In the genomic region with DNA sequence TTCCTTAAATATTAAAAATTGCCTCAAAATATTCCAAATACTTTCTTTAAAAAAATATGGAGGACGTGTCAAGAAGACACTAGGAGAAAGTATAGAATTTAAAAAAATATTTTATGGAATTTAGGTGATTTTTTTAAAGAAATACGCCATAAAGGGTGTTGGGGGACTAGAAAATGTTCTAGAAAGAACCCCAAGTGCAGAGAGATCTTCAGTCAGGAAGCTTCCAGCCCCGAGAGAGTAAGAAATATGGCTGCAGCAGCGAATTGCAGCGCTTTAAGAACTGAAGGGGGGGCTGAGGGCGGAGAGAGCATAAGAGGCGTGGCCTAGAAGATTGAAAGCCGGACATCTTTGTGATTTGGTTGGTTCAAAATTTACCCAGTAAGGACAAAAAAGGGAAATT, we compare ENCODE assay signal across 11 cellular contexts. TPM values are rescaled to one million over a fixed set of nuclear protein-coding genes. Genes with fewer than 3 reads are reported as not detected.
DNase-seq lines count a peak whose midpoint lies in the region; ATAC-seq, FAIRE-seq and TF ChIP-seq lines count a peak whose summit lies in the region.
"Had no signal": no experiment of that assay in that cellular context is flagged by ENCODE, and none has a peak within 500 bp of the region (broad histone marks: within the 10 kb centered on the region; RNA-seq: fewer than 3 reads in every experiment).

Gene XIST, minus strand, starts transcription at position 248 of the 400 bp plus-strand sequence.

- FAIRE-seq in pancreas (lab: Jason Lieb, UNC), result peak; percentile 95

- 58 to 85% methylated on average over 8 of the region's 8 CpGs for WGBS in pancreas, 2 donors

- H3K9me3 Mint-ChIP-seq in activated naive CD4-positive, alpha-beta T cell treated with anti-CD3 and anti-CD28 coated beads, Interleukin-2, amount 50 U/mL, for 72 hours, result no peaks in the 10 kb centered on the region
- H3K9me3 Mint-ChIP-seq in Caco-2 (ENCODE audit: unreplicated experiment) (peaks cover 9% of the 10 kb centered on the region), progenitor cell of endocrine pancreas (ENCODE audit: low read depth) (peaks cover 5% of the 10 kb centered on the region)

- TF ChIP-seq CTCF in GM06990 (IDR thresholded peaks at IDR 0.05; ENCODE audit: insufficient read depth, low read length, poor library complexity, severe bottlenecking) (no peak), MM.1S (IDR thresholded peaks at IDR 0.05; ENCODE audit: low read length) (no peak), colonic mucosa (IDR thresholded peaks at IDR 0.05) (no peak), pancreas (IDR thresholded peaks at IDR 0.05) (no peak), Caco-2 (IDR thresholded peaks at IDR 0.05; ENCODE audit: insufficient read depth in 1 of 2, low read depth in 1 of 2, low read length in 1 of 2, severe bottlenecking in 1 of 2, unreplicated experiment in 1 of 2) (no peak), progenitor cell of endocrine pancreas (IDR thresholded peaks at IDR 0.05; ENCODE audit: unreplicated experiment) (no peak)

- peaks cover 25% of the 10 kb centered on the region for H4K20me1 ChIP-seq in MM.1S (ENCODE audit: insufficient read depth, low read length)

- intact Hi-C loops in colonic mucosa (cut with DNase I) (loop anchor here (10.0 kb wide), 1 partner anchor 692 kb away; no protein-coding TSS in a partner anchor), pancreas (cut with DNase I) (no loop called here), Caco-2 (cut with micrococcal nuclease; ENCODE audit: unreplicated experiment) (loop anchor here (5.0 kb wide), 1 partner anchor 450 kb away; no protein-coding TSS in a partner anchor)

- ATAC-seq in pancreas, result peak; percentile 61 to 79 (median 64)
- ATAC-seq in activated naive CD4-positive, alpha-beta T cell treated with anti-CD3 and anti-CD28 coated beads, Interleukin-2, amount 50 U/mL, for 72 hours, result no peak

- peak within 1 kb of the TSS; percentile 89 for H3K27ac ChIP-seq in MM.1S (ENCODE audit: low read length)
- H3K27ac ChIP-seq in colonic mucosa, result peak within 1 kb of the TSS; percentile 77
- peak within 1 kb of the TSS; percentile 67 to 86 (median 80) for H3K27ac ChIP-seq in pancreas
- H3K27ac ChIP-seq: epithelial cell of prostate, VCaP had no signal

- peaks cover 46% of the 10 kb centered on the region for H3K79me2 ChIP-seq in MM.1S (ENCODE audit: low read length)

- no TSS peak for BruUV-seq in Caco-2 (replicated peaks; lab: Mats Ljungman, UMichigan)

- no peaks in the 10 kb centered on the region for H3K27me3 Mint-ChIP-seq in Caco-2 (ENCODE audit: insufficient read depth, unreplicated experiment)
- H3K27me3 Mint-ChIP-seq in progenitor cell of endocrine pancreas, result no peaks in the 10 kb centered on the region

- no peak within 1 kb of the TSS for H3K27ac Mint-ChIP-seq in activated naive CD4-positive, alpha-beta T cell treated with anti-CD3 and anti-CD28 coated beads, Interleukin-2, amount 50 U/mL, for 72 hours
- H3K27ac Mint-ChIP-seq in Caco-2 (ENCODE audit: unreplicated experiment) (no peak within 1 kb of the TSS), progenitor cell of endocrine pancreas (no peak within 1 kb of the TSS)

- CTCF ChIA-PET in Caco-2 (lab: Charles Lee), result no interaction called here

- H3K4me2 ChIP-seq in MM.1S (ENCODE audit: low read depth, low read length), result no peak within 1 kb of the TSS

- peak; percentile 63 for DNase-seq in GM06990 (ENCODE audit: extremely low read depth, insufficient read length)
- DNase-seq in MM.1S, result peak; percentile 71
- peak; percentile 81 for DNase-seq in colonic mucosa
- peak in 3 of 6 donors; percentile 72 to 83 (median 73) for DNase-seq in pancreas
- no peak for DNase-seq in activated naive CD4-positive, alpha-beta T cell treated with anti-CD3 and anti-CD28 coated beads, Interleukin-2, amount 50 U/mL, for 72 hours (ENCODE audit: low spot score in 2 of 2)
- DNase-seq in stimulated activated CD4-positive, alpha-beta T cell treated with anti-CD3 and anti-CD28 coated beads, Interleukin-12 subunit alpha, Interleukin-12 subunit beta, amount 100 ng/mL, for 4 hours, result no peak
- no peak for DNase-seq in Caco-2
- DNase-seq in progenitor cell of endocrine pancreas (ENCODE audit: low spot score, unreplicated experiment), result no peak

- H3K9me2 ChIP-seq in MM.1S (replicated peaks; ENCODE audit: insufficient read depth, low read length), result no peaks in the 10 kb centered on the region

- H3F3A ChIP-seq in MM.1S (ENCODE audit: insufficient read depth, low read length), result no peaks in the 10 kb centered on the region

- H2AFZ ChIP-seq in MM.1S (ENCODE audit: low read length), result no peak within 1 kb of the TSS

- H3K9ac ChIP-seq in MM.1S (ENCODE audit: low read length), result peak within 1 kb of the TSS; percentile 87
- H3K9ac ChIP-seq in colonic mucosa (ENCODE audit: low read depth in 2 of 2, low read length in 2 of 2), result peak within 1 kb of the TSS; percentile 72 to 74

- no peaks in the 10 kb centered on the region for H3K27me3 ChIP-seq in GM06990 (replicated peaks; ENCODE audit: control insufficient read depth, insufficient read depth, low read length)
- no peaks in the 10 kb centered on the region for H3K27me3 ChIP-seq in MM.1S (replicated peaks; ENCODE audit: insufficient read depth, low read length)
- H3K27me3 ChIP-seq in colonic mucosa, result no peaks in the 10 kb centered on the region
- H3K27me3 ChIP-seq in pancreas, result no peaks in the 10 kb centered on the region
- H3K27me3 ChIP-seq in Caco-2 (replicated peaks; ENCODE audit: control insufficient read depth, insufficient read depth, low read length), result no peaks in the 10 kb centered on the region

- H3K4me1 Mint-ChIP-seq in Caco-2 (ENCODE audit: low read depth, unreplicated experiment), result no peaks in the 10 kb centered on the region
- no peaks in the 10 kb centered on the region for H3K4me1 Mint-ChIP-seq in progenitor cell of endocrine pancreas (ENCODE audit: low read depth)

- H3K4me3 ChIP-seq in GM06990 (replicated peaks; ENCODE audit: low read depth, low read length) (peak within 1 kb of the TSS; percentile 67), MM.1S (ENCODE audit: low read length) (peak within 1 kb of the TSS; percentile 67), colonic mucosa (peak within 1 kb of the TSS; percentile 46), pancreas (peak within 1 kb of the TSS; percentile 29 to 42 (median 38)), Caco-2 (ENCODE audit: low read depth, low read length) (no peak within 1 kb of the TSS)

- H3K36me3 Mint-ChIP-seq in activated naive CD4-positive, alpha-beta T cell treated with anti-CD3 and anti-CD28 coated beads, Interleukin-2, amount 50 U/mL, for 72 hours, result no peaks in the 10 kb centered on the region
- H3K36me3 Mint-ChIP-seq in Caco-2 (ENCODE audit: insufficient read depth, unreplicated experiment), result no peaks in the 10 kb centered on the region
- no peaks in the 10 kb centered on the region for H3K36me3 Mint-ChIP-seq in progenitor cell of endocrine pancreas (ENCODE audit: insufficient read depth)

- H3K4me3 Mint-ChIP-seq in Caco-2 (ENCODE audit: unreplicated experiment) (no peak within 1 kb of the TSS), progenitor cell of endocrine pancreas (ENCODE audit: low read depth) (no peak within 1 kb of the TSS)

- no peaks in the 10 kb centered on the region for H3K9me3 ChIP-seq in MM.1S (replicated peaks; ENCODE audit: insufficient read depth, low read length)
- H3K9me3 ChIP-seq in colonic mucosa, result no peaks in the 10 kb centered on the region
- H3K9me3 ChIP-seq in pancreas, result no peaks in the 10 kb centered on the region
- H3K9me3 ChIP-seq in Caco-2, result no peaks in the 10 kb centered on the region

- POLR2A ChIA-PET in Caco-2 (lab: Charles Lee), result no interaction called here

- H3K4me1 ChIP-seq in MM.1S (ENCODE audit: low read length), result no peaks in the 10 kb centered on the region
- H3K4me1 ChIP-seq in colonic mucosa, result no peaks in the 10 kb centered on the region
- H3K4me1 ChIP-seq in pancreas, result no peaks in the 10 kb centered on the region
- H3K4me1 ChIP-seq in Caco-2, result no peaks in the 10 kb centered on the region

- H3K36me3 ChIP-seq in GM06990 (ENCODE audit: control insufficient read depth, insufficient read depth, low read length) (no peaks in the 10 kb centered on the region; the same call in 1 of the 2 replicates), MM.1S (replicated peaks; ENCODE audit: insufficient read depth, low read length) (no peaks in the 10 kb centered on the region), colonic mucosa (no peaks in the 10 kb centered on the region), pancreas (no peaks in the 10 kb centered on the region), Caco-2 (ENCODE audit: control insufficient read depth, insufficient read depth, low read length) (no peaks in the 10 kb centered on the region)

RNA-seq across cellular contexts. Expression of gene XIST, which starts in this region (rescaled TPM):
- total RNA-seq in colonic mucosa, result 100 to 1,000 TPM; 148 to 169 TPM
- 100 to 1,000 TPM in 4 of 6 donors, 10 to 100 TPM in 1, under 1 TPM in 1; 0.12 to 195 (median 137) TPM for total RNA-seq in pancreas
- polyA plus RNA-seq in pancreas, result 100 to 1,000 TPM in 1 of 2 donors, not detected in 1; 409 TPM
- not detected for total RNA-seq in activated naive CD4-positive, alpha-beta T cell treated with anti-CD3 and anti-CD28 coated beads, Interleukin-2, amount 50 U/mL, for 72 hours
- total RNA-seq in Caco-2 (2022), result 0.18 TPM in 1 of 2 replicates, not detected in the other
- total RNA-seq in progenitor cell of endocrine pancreas, result 0.31 TPM in 1 of 2 replicates, not detected in the other
- total RNA-seq: HT1080 had no signal

Comparison
In these comparisons a context has a peak if more than half of its experiments do, and no peak if none do; other contexts are left out.
1. DNase-seq: peak in GM06990 (single experiment), MM.1S (single experiment) and colonic mucosa (single experiment); none in activated naive CD4-positive, alpha-beta T cell treated with anti-CD3 and anti-CD28 coated beads, Interleukin-2, amount 50 U/mL, for 72 hours (0 of 2), stimulated activated CD4-positive, alpha-beta T cell treated with anti-CD3 and anti-CD28 coated beads, Interleukin-12 subunit alpha, Interleukin-12 subunit beta, amount 100 ng/mL, for 4 hours (single experiment), Caco-2 (0 of 2) and progenitor cell of endocrine pancreas (single experiment).
2. ATAC-seq: peak in pancreas (4 of 4); none in activated naive CD4-positive, alpha-beta T cell treated with anti-CD3 and anti-CD28 coated beads, Interleukin-2, amount 50 U/mL, for 72 hours (0 of 2).
3. intact Hi-C loops: an anchor here in colonic mucosa (10.0 kb wide) and Caco-2 (5.0 kb wide); none called in pancreas.
4. Peak in every context shown above with its lines, with median percentiles within 50 percentile points of each other: H3K27ac ChIP-seq.